ENCODE assay signal across 11 cellular contexts in the genomic region with DNA sequence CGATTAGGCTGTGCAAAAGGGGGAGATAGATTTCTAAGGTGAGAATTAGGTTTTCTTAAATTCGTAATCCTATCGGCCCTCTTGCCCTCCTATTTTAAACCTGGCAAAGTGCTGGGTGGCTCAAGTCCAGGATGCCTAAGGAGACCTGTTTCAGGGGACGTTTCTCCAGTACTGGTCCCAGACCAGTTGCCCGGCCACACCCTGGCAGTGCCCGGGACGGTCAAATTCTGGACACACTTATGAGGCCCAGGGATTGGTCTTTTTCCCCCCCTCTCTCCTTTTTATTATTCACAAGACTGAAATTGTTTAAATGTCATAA. TPM values are rescaled to one million over a fixed set of nuclear protein-coding genes. Genes with fewer than 3 reads are reported as not detected.
DNase-seq lines count a peak whose midpoint lies in the region; TF ChIP-seq lines count a peak whose summit lies in the region.
"Had no signal": no experiment of that assay in that cellular context is flagged by ENCODE, and none has a peak within 500 bp of the region (broad histone marks: within the 10 kb centered on the region; RNA-seq: fewer than 3 reads in every experiment).

No MANE protein-coding gene starts in this region.

- no peak overlapping the region for H3K27ac ChIP-seq in CD8-positive, alpha-beta memory T cell (ENCODE audit: low read depth, low read length)
- H3K27ac ChIP-seq in HUES48 (ENCODE audit: low read depth, low read length) (no peak overlapping the region), endodermal cell (ENCODE audit: low read depth, low read length) (no peak overlapping the region)

- H3K4me3 Mint-ChIP-seq in CD8-positive, alpha-beta memory T cell = peak overlapping the region in 5 of 7 donors; percentile 30 to 78 (median 63)
- H3K4me3 Mint-ChIP-seq in endodermal cell = peak overlapping the region; percentile 47

- 35 to 51% methylated on average over 4 to 7 of the region's 7 CpGs for WGBS in endodermal cell (ENCODE audit: insufficient coverage in 1 of 2, insufficient read length in 1 of 2), 2 experiments

- CTCF ChIA-PET in CD8-positive, alpha-beta memory T cell (lab: Charles Lee) = no interaction called here

- H3K27me3 ChIP-seq in CD8-positive, alpha-beta memory T cell (ENCODE audit: insufficient read depth, low read length, poor library complexity, severe bottlenecking) = peaks cover 7% of the 10 kb centered on the region
- peaks cover 100% of the 10 kb centered on the region for H3K27me3 ChIP-seq in HUES48 (ENCODE audit: control insufficient read depth, insufficient read depth, low read length)
- H3K27me3 ChIP-seq in endodermal cell (ENCODE audit: control insufficient read depth, insufficient read depth, low read length, poor library complexity, severe bottlenecking) = peaks cover 100% of the 10 kb centered on the region
- no peaks in the 10 kb centered on the region for H3K27me3 ChIP-seq in neuron (ENCODE audit: insufficient read depth, low read length)

- H3K36me3 Mint-ChIP-seq in CD8-positive, alpha-beta memory T cell = no peaks in the 10 kb centered on the region
- no peaks in the 10 kb centered on the region for H3K36me3 Mint-ChIP-seq in endodermal cell (ENCODE audit: low read depth)

- H3K4me3 ChIP-seq in CD8-positive, alpha-beta memory T cell (ENCODE audit: low read length) = no peak overlapping the region
- H3K4me3 ChIP-seq in HUES48 (ENCODE audit: low read depth, low read length) = peak overlapping the region; percentile 61
- peak overlapping the region; percentile 67 for H3K4me3 ChIP-seq in endodermal cell (ENCODE audit: low read length)
- peak overlapping the region; percentile 67 for H3K4me3 ChIP-seq in neuron (ENCODE audit: low read length)
- H3K4me3 ChIP-seq in foreskin fibroblast (ENCODE audit: low read depth in 1 of 2, low read length in 2 of 2) = no peak overlapping the region

- H2AFZ ChIP-seq in neuron (ENCODE audit: low read depth, low read length) = no peak overlapping the region

- H3K4me1 Mint-ChIP-seq in CD8-positive, alpha-beta memory T cell = peaks cover 12 to 23% (median 17%) of the 10 kb centered on the region in 3 donors
- peaks cover 13% of the 10 kb centered on the region for H3K4me1 Mint-ChIP-seq in endodermal cell

- H3K36me3 ChIP-seq in CD8-positive, alpha-beta memory T cell (ENCODE audit: insufficient read depth, low read length) = no peaks in the 10 kb centered on the region
- H3K36me3 ChIP-seq in HUES48 (ENCODE audit: control insufficient read depth, insufficient read depth, low read length) = no peaks in the 10 kb centered on the region
- no peaks in the 10 kb centered on the region for H3K36me3 ChIP-seq in endodermal cell (ENCODE audit: control insufficient read depth, insufficient read depth, low read length)
- peaks cover 31% of the 10 kb centered on the region for H3K36me3 ChIP-seq in neuron (ENCODE audit: insufficient read depth, low read length)

- no peaks in the 10 kb centered on the region for H3K4me1 ChIP-seq in CD8-positive, alpha-beta memory T cell (ENCODE audit: insufficient read depth, low read length)
- H3K4me1 ChIP-seq in HUES48 (ENCODE audit: control insufficient read depth, insufficient read depth, low read length) = peaks cover 52% of the 10 kb centered on the region
- peaks cover 4% of the 10 kb centered on the region for H3K4me1 ChIP-seq in endodermal cell (ENCODE audit: control insufficient read depth, insufficient read depth, low read length)
- peaks cover 60% of the 10 kb centered on the region for H3K4me1 ChIP-seq in neuron (ENCODE audit: insufficient read depth, low read length)

- H3K9ac ChIP-seq in HUES48 (ENCODE audit: low read depth, low read length) (no peak overlapping the region), endodermal cell (ENCODE audit: extremely low read depth, low read length, poor library complexity, severe bottlenecking) (no peak overlapping the region)

- TF ChIP-seq CTCF in endodermal cell (conservative IDR thresholded peaks at IDR 0.05) (no peak), foreskin fibroblast (IDR thresholded peaks at IDR 0.05; ENCODE audit: low read depth, low read length) (no peak)

- peaks cover 38 to 58% of the 10 kb centered on the region in 2 donors for H3K27me3 Mint-ChIP-seq in CD8-positive, alpha-beta memory T cell
- peaks cover 88% of the 10 kb centered on the region for H3K27me3 Mint-ChIP-seq in endodermal cell (ENCODE audit: insufficient read depth)

- H3K9me3 Mint-ChIP-seq in CD8-positive, alpha-beta memory T cell = peaks cover 0 to 3% (median 0%) of the 10 kb centered on the region in 5 donors
- H3K9me3 Mint-ChIP-seq in endodermal cell = no peaks in the 10 kb centered on the region

- H3K9me3 ChIP-seq in CD8-positive, alpha-beta memory T cell (ENCODE audit: low read length) = no peaks in the 10 kb centered on the region
- H3K9me3 ChIP-seq in HUES48 (ENCODE audit: control insufficient read depth, insufficient read depth, low read length) = no peaks in the 10 kb centered on the region
- no peaks in the 10 kb centered on the region for H3K9me3 ChIP-seq in endodermal cell (ENCODE audit: control insufficient read depth, low read length)
- no peaks in the 10 kb centered on the region for H3K9me3 ChIP-seq in neuron (ENCODE audit: low read length)

- DNase-seq in CD8-positive, alpha-beta memory T cell = no peak
- DNase-seq in endodermal cell (no peak), SKM-1 treated with dmso at 0.1 percent for 144 hours (lab: John Stamatoyannopoulos, UW; ENCODE audit: unreplicated experiment) (no peak), hypothalamus (lab: John Stamatoyannopoulos, UW) (no peak), foreskin fibroblast (no peak)
- DNase-seq: activated CD4-positive, alpha-beta T cell treated with anti-CD3 and anti-CD28 coated beads for 4 hours; effector CD8-positive, alpha-beta T cell had no signal

- no peak overlapping the region for H3K27ac Mint-ChIP-seq in CD8-positive, alpha-beta memory T cell
- H3K27ac Mint-ChIP-seq in endodermal cell = no peak overlapping the region

- POLR2A ChIA-PET in CD8-positive, alpha-beta memory T cell (lab: Charles Lee) = no interaction called here

RNA-seq across cellular contexts. Expression of a gene that starts 3.2 kb away (rescaled TPM):
- not detected for total RNA-seq in CD8-positive, alpha-beta memory T cell
- not detected for polyA plus RNA-seq in CD8-positive, alpha-beta memory T cell
- under 1 TPM in 1 of 2 donors, not detected in 1; 0.20 TPM for total RNA-seq in endodermal cell
- 26.5 TPM for polyA plus RNA-seq in endodermal cell (2013, experiment 1 of 2)
- 24.3 TPM for polyA plus RNA-seq in endodermal cell (2013, experiment 2 of 2)
- total RNA-seq: renal cortical epithelial cell, temporal lobe had no signal

Comparison
In these comparisons a context has a peak if more than half of its experiments do, and no peak if none do; other contexts are left out.
1. H3K4me3 ChIP-seq: peak in HUES48 (single experiment), endodermal cell (single experiment) and neuron (single experiment); none in CD8-positive, alpha-beta memory T cell (single experiment) and foreskin fibroblast (0 of 2).